11 cellular contexts compared by ENCODE assay signal in the genomic region with DNA sequence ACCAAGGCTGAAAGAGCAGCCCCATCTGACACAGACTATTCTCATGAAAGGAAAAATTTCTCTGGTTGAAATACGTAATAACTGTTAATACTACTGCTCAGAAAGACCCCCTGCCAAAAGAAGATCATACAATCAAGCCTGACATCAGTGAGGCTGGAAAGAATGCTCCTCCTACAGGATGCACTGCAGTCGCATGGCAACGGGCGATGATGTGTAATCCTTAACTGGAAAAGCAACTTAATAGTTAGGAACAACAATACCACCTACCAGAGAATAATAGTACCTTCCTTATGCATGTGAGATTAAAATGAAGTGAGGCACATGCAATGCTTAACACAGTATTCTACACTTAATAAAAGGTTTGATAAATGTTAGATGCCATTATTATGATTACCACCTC. TPM values are rescaled to one million over a fixed set of nuclear protein-coding genes. Genes with fewer than 3 reads are reported as not detected.
DNase-seq lines count a peak whose midpoint lies in the region; ATAC-seq, FAIRE-seq and TF ChIP-seq lines count a peak whose summit lies in the region.
"Had no signal": no experiment of that assay in that cellular context is flagged by ENCODE, and none has a peak within 500 bp of the region (broad histone marks: within the 10 kb centered on the region; RNA-seq: fewer than 3 reads in every experiment).

No MANE protein-coding gene starts in this region.

- peak overlapping the region; percentile 21 for H3K27ac Mint-ChIP-seq in activated CD4-positive, alpha-beta T cell treated with anti-CD3 and anti-CD28 coated beads, Interleukin-2, amount 10 ng/mL, durations not matched to agents 24 days and 14 days
- no peak overlapping the region for H3K27ac Mint-ChIP-seq in stimulated activated effector memory CD8-positive, alpha-beta T cell treated with anti-CD3 and anti-CD28 coated beads, Interleukin-12 subunit alpha, Interleukin-12 subunit beta, amount 100 ng/mL, for 72 hours

- intact Hi-C loops in activated CD4-positive, alpha-beta T cell treated with anti-CD3 and anti-CD28 coated beads, Interleukin-2, amount 10 ng/mL, durations not matched to agents 24 days and 14 days (cut with micrococcal nuclease), result loop anchor here (5.0 kb wide), 2 partner anchors 231 to 686 kb away; a partner anchor contains a TSS
- intact Hi-C loops in OCI-LY7 (cut with micrococcal nuclease; ENCODE audit: unreplicated experiment), result loop anchor here (5.0 kb wide), 1 partner anchor 46 kb away; a partner anchor contains a TSS
- intact Hi-C loops in endothelial cell of umbilical vein (cut with micrococcal nuclease), result loop anchor here (5.0 kb wide), 2 partner anchors 319 to 671 kb away; a partner anchor contains a TSS

- no peak for DNase-seq in activated CD4-positive, alpha-beta T cell treated with anti-CD3 and anti-CD28 coated beads, Interleukin-2, amount 10 ng/mL, durations not matched to agents 24 days and 14 days
- no peak for DNase-seq in activated CD4-positive, alpha-beta T cell treated with anti-CD3 and anti-CD28 coated beads for 48 hours
- no peak for DNase-seq in OCI-LY7 (ENCODE audit: low spot score)
- no peak for DNase-seq in endothelial cell of umbilical vein (ENCODE audit: low read depth, low spot score)
- DNase-seq in stimulated activated effector memory CD8-positive, alpha-beta T cell treated with anti-CD3 and anti-CD28 coated beads, Interleukin-12 subunit alpha, Interleukin-12 subunit beta, amount 100 ng/mL, for 72 hours (ENCODE audit: low spot score in 2 of 2), result no peak
- no peak for DNase-seq in NCI-H446 (lab: John Stamatoyannopoulos, UW)
- no peak for DNase-seq in activated gamma-delta T cell treated with Interleukin-2 at 50 U/mL for 16 hours
- DNase-seq in GM19238 (ENCODE audit: insufficient read length, low spot score), result no peak
- DNase-seq: islet precursor cell, NCI-H2107 had no signal

- peaks cover 20% of the 10 kb centered on the region for H3K4me1 Mint-ChIP-seq in activated CD4-positive, alpha-beta T cell treated with anti-CD3 and anti-CD28 coated beads, Interleukin-2, amount 10 ng/mL, durations not matched to agents 24 days and 14 days
- peaks cover 17% of the 10 kb centered on the region for H3K4me1 Mint-ChIP-seq in stimulated activated effector memory CD8-positive, alpha-beta T cell treated with anti-CD3 and anti-CD28 coated beads, Interleukin-12 subunit alpha, Interleukin-12 subunit beta, amount 100 ng/mL, for 72 hours

- no peaks in the 10 kb centered on the region for H3K27me3 ChIP-seq in endothelial cell of umbilical vein (ENCODE audit: control insufficient read depth in 2 of 2, insufficient read depth in 2 of 2, low read length in 2 of 2)
- H3K27me3 ChIP-seq: BLaER1 had no signal

- H3K4me3 Mint-ChIP-seq in activated CD4-positive, alpha-beta T cell treated with anti-CD3 and anti-CD28 coated beads, Interleukin-2, amount 10 ng/mL, durations not matched to agents 24 days and 14 days, result peak overlapping the region; percentile 98
- H3K4me3 Mint-ChIP-seq in stimulated activated effector memory CD8-positive, alpha-beta T cell treated with anti-CD3 and anti-CD28 coated beads, Interleukin-12 subunit alpha, Interleukin-12 subunit beta, amount 100 ng/mL, for 72 hours, result peak overlapping the region; percentile 99

- no peak for TF ChIP-seq CTCF in OCI-LY7 (conservative IDR thresholded peaks at IDR 0.05; ENCODE audit: low read length)
- TF ChIP-seq CTCF in endothelial cell of umbilical vein (IDR thresholded peaks at IDR 0.05; ENCODE audit: extremely low read depth in 1 of 2, insufficient read depth in 1 of 2, low read depth in 1 of 2, low read length in 2 of 2), result no peak

- no peaks in the 10 kb centered on the region for H3K9me2 ChIP-seq in OCI-LY7 (ENCODE audit: insufficient read depth, low read length)

- dilution Hi-C loops in endothelial cell of umbilical vein (cut with MboI; ENCODE audit: extremely low pct_ligation_motif_present, low sequenced_read_pairs), result no loop called here

- no peaks in the 10 kb centered on the region for H3K9me1 ChIP-seq in endothelial cell of umbilical vein (replicated peaks; ENCODE audit: control insufficient read depth, extremely low read depth, insufficient read depth, low read length)

- FAIRE-seq in endothelial cell of umbilical vein (lab: Jason Lieb, UNC), result no peak

- no peak for ATAC-seq in stimulated activated effector memory CD8-positive, alpha-beta T cell treated with anti-CD3 and anti-CD28 coated beads, Interleukin-12 subunit alpha, Interleukin-12 subunit beta, amount 100 ng/mL, for 72 hours

- CTCF ChIA-PET in OCI-LY7 (lab: Charles Lee; ENCODE audit: unreplicated experiment) (no interaction called here), endothelial cell of umbilical vein (lab: Charles Lee) (interaction anchor here (1.3 kb wide), 1 partner anchor 106 kb away, joined by 5 read pairs; no protein-coding TSS in a partner anchor)

- H3K27ac ChIP-seq in OCI-LY7 (ENCODE audit: low read depth, low read length, poor library complexity, severe bottlenecking) (no peak overlapping the region), endothelial cell of umbilical vein (ENCODE audit: insufficient read depth, low read depth, low read length) (no peak overlapping the region)

- H3K4me2 ChIP-seq in OCI-LY7 (ENCODE audit: low read length), result no peak overlapping the region
- H3K4me2 ChIP-seq in endothelial cell of umbilical vein (ENCODE audit: insufficient read depth, low read length), result no peak overlapping the region

- H3K4me1 ChIP-seq in OCI-LY7 (ENCODE audit: insufficient read depth, low read length, poor library complexity, severe bottlenecking) (peaks cover 19% of the 10 kb centered on the region), endothelial cell of umbilical vein (ENCODE audit: control insufficient read depth, extremely low read depth, insufficient read depth, low read length) (peaks cover 9% of the 10 kb centered on the region)

- POLR2A ChIA-PET in OCI-LY7 (lab: Charles Lee), result interaction anchor here (0.7 to 1.2 kb wide), 4 partner anchors 26 to 123 kb away, joined by 3 to 7 read pairs (median 4); no protein-coding TSS in a partner anchor
- POLR2A ChIA-PET in endothelial cell of umbilical vein (lab: Charles Lee), result no interaction called here

- H3K9me3 Mint-ChIP-seq in activated CD4-positive, alpha-beta T cell treated with anti-CD3 and anti-CD28 coated beads, Interleukin-2, amount 10 ng/mL, durations not matched to agents 24 days and 14 days, result peaks cover 20% of the 10 kb centered on the region
- peaks cover 18% of the 10 kb centered on the region for H3K9me3 Mint-ChIP-seq in stimulated activated effector memory CD8-positive, alpha-beta T cell treated with anti-CD3 and anti-CD28 coated beads, Interleukin-12 subunit alpha, Interleukin-12 subunit beta, amount 100 ng/mL, for 72 hours

- H3K36me3 ChIP-seq in OCI-LY7 (ENCODE audit: insufficient read depth, low read length) (peaks cover 8% of the 10 kb centered on the region), endothelial cell of umbilical vein (ENCODE audit: control insufficient read depth in 2 of 2, extremely low read depth in 1 of 2, insufficient read depth in 2 of 2, low read length in 2 of 2) (no peaks in the 10 kb centered on the region)

- H3K9ac ChIP-seq in endothelial cell of umbilical vein (replicated peaks; ENCODE audit: extremely low read depth, insufficient read depth, low read length), result no peak overlapping the region
- H3K9ac ChIP-seq: BLaER1 had no signal

- peaks cover 37% of the 10 kb centered on the region for H3K9me3 ChIP-seq in OCI-LY7 (ENCODE audit: low read length)
- no peaks in the 10 kb centered on the region for H3K9me3 ChIP-seq in endothelial cell of umbilical vein (replicated peaks; ENCODE audit: control insufficient read depth, insufficient read depth, low read length)

- no peak for TF ChIP-seq POLR2A in endothelial cell of umbilical vein (IDR thresholded peaks at IDR 0.05; ENCODE audit: low read depth, low read length)

- H3K4me3 ChIP-seq in OCI-LY7 (ENCODE audit: low read depth, low read length, poor library complexity, severe bottlenecking) (no peak overlapping the region), endothelial cell of umbilical vein (replicated peaks in 1 of 3; ENCODE audit: insufficient read depth in 1 of 3, low read depth in 1 of 3, low read length in 3 of 3) (no peak overlapping the region)

- H3K36me3 Mint-ChIP-seq in activated CD4-positive, alpha-beta T cell treated with anti-CD3 and anti-CD28 coated beads, Interleukin-2, amount 10 ng/mL, durations not matched to agents 24 days and 14 days (ENCODE audit: low read depth), result peaks cover 16% of the 10 kb centered on the region
- H3K36me3 Mint-ChIP-seq in stimulated activated effector memory CD8-positive, alpha-beta T cell treated with anti-CD3 and anti-CD28 coated beads, Interleukin-12 subunit alpha, Interleukin-12 subunit beta, amount 100 ng/mL, for 72 hours, result peaks cover 21% of the 10 kb centered on the region

- no TSS peak for BruUV-seq in OCI-LY7 (replicated peaks; lab: Mats Ljungman, UMichigan)
- BruUV-seq in endothelial cell of umbilical vein (replicated peaks; lab: Mats Ljungman, UMichigan), result no TSS peak

- H3K27me3 Mint-ChIP-seq in activated CD4-positive, alpha-beta T cell treated with anti-CD3 and anti-CD28 coated beads, Interleukin-2, amount 10 ng/mL, durations not matched to agents 24 days and 14 days, result peaks cover 6% of the 10 kb centered on the region

- H4K20me1 ChIP-seq in OCI-LY7 (ENCODE audit: insufficient read depth, low read length) (no peaks in the 10 kb centered on the region), endothelial cell of umbilical vein (replicated peaks; ENCODE audit: control insufficient read depth, extremely low read depth, insufficient read depth, low read length) (no peaks in the 10 kb centered on the region)
- H4K20me1 ChIP-seq: BLaER1 had no signal

- H2AFZ ChIP-seq in OCI-LY7 (ENCODE audit: low read length), result peak overlapping the region; percentile 99; the same call in 1 of the 2 replicates
- peak overlapping the region; percentile 5 for H2AFZ ChIP-seq in endothelial cell of umbilical vein (ENCODE audit: low read depth, low read length)

- H3K79me2 ChIP-seq in OCI-LY7 (ENCODE audit: insufficient read depth, low read depth, low read length) (peaks cover 22% of the 10 kb centered on the region), endothelial cell of umbilical vein (ENCODE audit: control insufficient read depth, insufficient read depth, low read length) (peaks cover 27% of the 10 kb centered on the region)

RNA-seq across cellular contexts. Expression of a gene that starts 1.2 kb away (rescaled TPM):
- total RNA-seq in activated CD4-positive, alpha-beta T cell treated with anti-CD3 and anti-CD28 coated beads, Interleukin-2, amount 10 ng/mL, durations not matched to agents 24 days and 14 days, result 20.1 and 20.8 TPM in 2 replicates
- 13.3 and 15.4 TPM in 2 replicates for total RNA-seq in OCI-LY7 (2014; rRNA removed; shearing (Covaris generic))
- total RNA-seq in OCI-LY7 (2022) (19.8 and 22.3 TPM in 2 replicates), endothelial cell of umbilical vein (28.9 and 29.3 TPM in 2 replicates)
- 13.7 and 16.3 TPM in 2 replicates for polyA plus RNA-seq in endothelial cell of umbilical vein
- polyA plus RNA-seq in endothelial cell of umbilical vein (2011; cell fraction: cytosol; rRNA removed), result 23.5 and 28.1 TPM in 2 replicates
- polyA plus RNA-seq in endothelial cell of umbilical vein (2011; cell fraction: nucleus; rRNA removed), result 16.8 and 18.5 TPM in 2 replicates
- polyA plus RNA-seq in endothelial cell of umbilical vein (2012), result 24.6 and 30.1 TPM in 2 replicates
- 11.1 and 12.7 TPM in 2 replicates for polyA minus RNA-seq in endothelial cell of umbilical vein
- polyA minus RNA-seq in endothelial cell of umbilical vein (2011; cell fraction: cytosol; rRNA and poly(A)+ RNA removed), result 8.3 TPM
- polyA minus RNA-seq in endothelial cell of umbilical vein (2011; cell fraction: nucleus; rRNA and poly(A)+ RNA removed), result 15.1 and 17.4 TPM in 2 replicates

RNA-seq across cellular contexts. Expression of a gene that starts 44.5 kb away (rescaled TPM):
- total RNA-seq in activated CD4-positive, alpha-beta T cell treated with anti-CD3 and anti-CD28 coated beads, Interleukin-2, amount 10 ng/mL, durations not matched to agents 24 days and 14 days, result 1.4 and 2.1 TPM in 2 replicates
- total RNA-seq in OCI-LY7 (2014; rRNA removed; shearing (Covaris generic)), result 24.8 and 27.7 TPM in 2 replicates
- total RNA-seq in OCI-LY7 (2022) (22.1 and 26.1 TPM in 2 replicates), endothelial cell of umbilical vein (56.7 and 62.6 TPM in 2 replicates)
- 85.8 and 99.2 TPM in 2 replicates for polyA plus RNA-seq in endothelial cell of umbilical vein
- 122 and 126 TPM in 2 replicates for polyA plus RNA-seq in endothelial cell of umbilical vein (2011; cell fraction: cytosol; rRNA removed)
- polyA plus RNA-seq in endothelial cell of umbilical vein (2011; cell fraction: nucleus; rRNA removed), result 73.2 and 83.3 TPM in 2 replicates
- polyA plus RNA-seq in endothelial cell of umbilical vein (2012), result 70.4 and 81.1 TPM in 2 replicates
- polyA minus RNA-seq in endothelial cell of umbilical vein, result 52.1 and 66.6 TPM in 2 replicates
- 16.8 TPM for polyA minus RNA-seq in endothelial cell of umbilical vein (2011; cell fraction: cytosol; rRNA and poly(A)+ RNA removed)
- 20.4 and 28.7 TPM in 2 replicates for polyA minus RNA-seq in endothelial cell of umbilical vein (2011; cell fraction: nucleus; rRNA and poly(A)+ RNA removed)
